Comparison of ENCODE assay signal across 8 cellular contexts in genomic region chr7:144391823-144392255, GRCh38. TPM values are rescaled to one million over a fixed set of nuclear protein-coding genes. Genes with fewer than 3 reads are reported as not detected.
A peak's percentile ranks its signal among the peaks of the same experiment; 100 is the strongest.
DNase-seq lines count a peak whose midpoint lies in the region; ATAC-seq and TF ChIP-seq lines count a peak whose summit lies in the region.

No MANE protein-coding gene starts in this region.

- intact Hi-C loops in activated CD8-positive, alpha-beta T cell treated with anti-CD3 and anti-CD28 coated beads for 36 hours (cut with micrococcal nuclease): no loop called here
- intact Hi-C loops in prostate gland (cut with DNase I): no loop called here

- H3K27ac ChIP-seq in prostate gland: peak overlapping the region; percentile 62 to 88

- no peaks in the 10 kb centered on the region for H3K9me3 ChIP-seq in prostate gland

- H3K9me3 Mint-ChIP-seq in activated CD8-positive, alpha-beta T cell treated with anti-CD3 and anti-CD28 coated beads for 36 hours: no peaks in the 10 kb centered on the region

- no peaks in the 10 kb centered on the region for H3K27me3 ChIP-seq in prostate gland (replicated peaks; ENCODE audit: insufficient read depth)

- H3K36me3 Mint-ChIP-seq in activated CD8-positive, alpha-beta T cell treated with anti-CD3 and anti-CD28 coated beads for 36 hours (ENCODE audit: low read depth): no peaks in the 10 kb centered on the region

- POLR2A ChIA-PET in activated CD8-positive, alpha-beta T cell treated with anti-CD3 and anti-CD28 coated beads for 36 hours (lab: Charles Lee): no interaction called here

- no peaks in the 10 kb centered on the region for H3K36me3 ChIP-seq in prostate gland

- DNase-seq in AG08396 (ENCODE audit: low spot score): peak; percentile 62
- DNase-seq in GM10266 (ENCODE audit: extremely low spot score): peak; percentile 66
- peak; percentile 68 for DNase-seq in NCI-H1694 (lab: John Stamatoyannopoulos, UW)
- DNase-seq in activated CD8-positive, alpha-beta T cell treated with anti-CD3 and anti-CD28 coated beads for 36 hours: peak; percentile 21
- peak; percentile 65 for DNase-seq in globus pallidus (ENCODE audit: low spot score)
- peak; percentile 34 for DNase-seq in prostate gland (ENCODE audit: low spot score)
- DNase-seq in 8988T: no peak

- no peak overlapping the region for H3K4me3 ChIP-seq in prostate gland

- TF ChIP-seq POLR2A in prostate gland (IDR thresholded peaks at IDR 0.05): no peak

- CTCF ChIA-PET in activated CD8-positive, alpha-beta T cell treated with anti-CD3 and anti-CD28 coated beads for 36 hours (lab: Charles Lee): interaction anchor here (1.0 to 2.2 kb wide), 11 partner anchors 9 to 490 kb away, joined by 3 to 14 read pairs (median 4); no protein-coding TSS in a partner anchor

- ATAC-seq in HG02623 (IDR thresholded peaks at IDR 0.05; ENCODE audit: unreplicated experiment): peak; percentile 77
- peak; percentile 78 for ATAC-seq in activated CD8-positive, alpha-beta T cell treated with anti-CD3 and anti-CD28 coated beads for 36 hours

- H3K27ac Mint-ChIP-seq in activated CD8-positive, alpha-beta T cell treated with anti-CD3 and anti-CD28 coated beads for 36 hours: no peak overlapping the region

- H3K4me3 Mint-ChIP-seq in activated CD8-positive, alpha-beta T cell treated with anti-CD3 and anti-CD28 coated beads for 36 hours: peak overlapping the region; percentile 44

- H3K27me3 Mint-ChIP-seq in activated CD8-positive, alpha-beta T cell treated with anti-CD3 and anti-CD28 coated beads for 36 hours: peaks cover 1% of the 10 kb centered on the region

- peak; percentile 56 for TF ChIP-seq CTCF in GM10266 (IDR thresholded peaks at IDR 0.05; ENCODE audit: control insufficient read depth, insufficient read depth, low read depth, missing control alignments)
- peak; percentile 66 for TF ChIP-seq CTCF in activated CD8-positive, alpha-beta T cell treated with anti-CD3 and anti-CD28 coated beads for 36 hours (IDR thresholded peaks at IDR 0.05)
- TF ChIP-seq CTCF in prostate gland (IDR thresholded peaks at IDR 0.05): peak; percentile 20 to 81 (median 75)

- peaks cover 4% of the 10 kb centered on the region for H3K4me1 Mint-ChIP-seq in activated CD8-positive, alpha-beta T cell treated with anti-CD3 and anti-CD28 coated beads for 36 hours (ENCODE audit: low read depth)

- H3K4me1 ChIP-seq in prostate gland (replicated peaks): peaks cover 7% of the 10 kb centered on the region

- 3% methylated on average over 8 of the region's 8 CpGs for WGBS in prostate gland

RNA-seq across cellular contexts. Expression of gene NOBOX, which starts 11.7 kb away (rescaled TPM):
- total RNA-seq in activated CD8-positive, alpha-beta T cell treated with anti-CD3 and anti-CD28 coated beads for 36 hours: not detected
- not detected for total RNA-seq in prostate gland

RNA-seq across cellular contexts. Expression of gene ARHGEF5, which starts 36.6 kb away (rescaled TPM):
- 1 to 10 TPM; 6.7 to 7.5 TPM for total RNA-seq in activated CD8-positive, alpha-beta T cell treated with anti-CD3 and anti-CD28 coated beads for 36 hours
- 10 to 100 TPM; 22.7 to 29.0 TPM for total RNA-seq in prostate gland
